In genomic region chr13:104984296-104984818, GRCh38 we compare ENCODE assay signal across 8 cellular contexts.
DNase-seq lines count a peak whose midpoint lies in the region; ATAC-seq lines count a peak whose summit lies in the region.

No MANE protein-coding gene starts in this region.

- DNase-seq in NAMALWA (ENCODE audit: low spot score) (peak; percentile 63), iris pigment epithelial cell (ENCODE audit: low read depth) (peak; percentile 84), superior temporal gyrus (ENCODE audit: extremely low spot score) (peak; percentile 37), NCI-H748 (lab: John Stamatoyannopoulos, UW; ENCODE audit: unreplicated experiment) (no peak), amniotic stem cell (lab: John Stamatoyannopoulos, UW) (no peak)

- H3K4me3 Mint-ChIP-seq in activated T-helper 17 cell treated with anti-CD3 and anti-CD28 coated beads, Interleukin-2, amount 50 U/mL, for 72 hours: peak overlapping the region; percentile 49

- ATAC-seq in GM18861 (IDR thresholded peaks at IDR 0.05; ENCODE audit: unreplicated experiment) (peak; percentile 62), HG02610 (IDR thresholded peaks at IDR 0.05; ENCODE audit: unreplicated experiment) (peak; percentile 86)
- peak; percentile 59 for ATAC-seq in activated T-helper 17 cell treated with anti-CD3 and anti-CD28 coated beads, Interleukin-2, amount 50 U/mL, for 72 hours (replicated peaks)

- no peaks in the 10 kb centered on the region for H3K27me3 Mint-ChIP-seq in activated T-helper 17 cell treated with anti-CD3 and anti-CD28 coated beads, Interleukin-2, amount 50 U/mL, for 72 hours

- no peaks in the 10 kb centered on the region for H3K36me3 Mint-ChIP-seq in activated T-helper 17 cell treated with anti-CD3 and anti-CD28 coated beads, Interleukin-2, amount 50 U/mL, for 72 hours (ENCODE audit: low read depth)

- H3K4me1 Mint-ChIP-seq in activated T-helper 17 cell treated with anti-CD3 and anti-CD28 coated beads, Interleukin-2, amount 50 U/mL, for 72 hours: peaks cover 13% of the 10 kb centered on the region

- no peaks in the 10 kb centered on the region for H3K9me3 Mint-ChIP-seq in activated T-helper 17 cell treated with anti-CD3 and anti-CD28 coated beads, Interleukin-2, amount 50 U/mL, for 72 hours

- H3K27ac Mint-ChIP-seq in activated T-helper 17 cell treated with anti-CD3 and anti-CD28 coated beads, Interleukin-2, amount 50 U/mL, for 72 hours: peak overlapping the region; percentile 76

Comparison
In these comparisons a context has a peak if more than half of its experiments do, and no peak if none do; other contexts are left out.
1. DNase-seq: peak in NAMALWA (single experiment), iris pigment epithelial cell (single experiment) and superior temporal gyrus (single experiment); none in NCI-H748 (single experiment) and amniotic stem cell (single experiment).
2. Peak in every context shown above with its lines, with median percentiles within 50 percentile points of each other: ATAC-seq.